Comparison of ENCODE assay signal across 22 cellular contexts in the genomic region with DNA sequence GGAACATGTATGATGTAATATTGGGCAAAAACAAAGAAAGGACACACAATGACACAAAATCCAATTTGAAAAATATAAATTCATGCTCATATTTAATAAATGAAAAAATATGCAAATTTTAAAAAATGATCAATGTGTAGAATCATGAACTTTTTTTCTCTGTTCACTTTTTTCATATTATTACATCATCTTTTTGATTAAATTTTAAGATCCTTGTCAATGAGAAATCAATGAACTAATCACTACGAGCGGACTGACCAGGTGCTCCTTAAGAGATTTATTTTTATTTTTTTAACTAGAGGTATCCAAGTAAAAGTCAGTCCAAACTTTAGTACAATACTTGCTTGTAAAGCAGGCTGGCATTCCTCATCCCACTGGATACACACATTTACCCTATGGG.
"Had no signal": no experiment of that assay in that cellular context is flagged by ENCODE, and none has a peak within 500 bp of the region (broad histone marks: within the 10 kb centered on the region; RNA-seq: fewer than 3 reads in every experiment).

No MANE protein-coding gene starts in this region.

- H3K4me3 Mint-ChIP-seq: dendritic cell treated with granulocyte-macrophage colony-stimulating factor and Interleukin-4, amounts not matched to agents 40 ng/mL and 50 ng/mL, for 4 days; mesothelial cell of epicardium had no signal

- ATAC-seq: foreskin keratinocyte, gastrocnemius medialis, heart right ventricle, left cardiac atrium, left lung, left ventricle myocardium superior, lower lobe of right lung, mucosa of descending colon had no signal

- H3K4me1 ChIP-seq: colonic mucosa, lower lobe of right lung had no signal

- FAIRE-seq: endothelial cell of umbilical vein, islet of Langerhans, keratinocyte had no signal

- H3K27ac ChIP-seq: colonic mucosa, esophagus muscularis mucosa, foreskin keratinocyte, gastrocnemius medialis, heart right ventricle, left lung, lower lobe of right lung had no signal

- DNase-seq: colonic mucosa; cortex of kidney; effector CD8-positive, alpha-beta T cell; foreskin keratinocyte; gastrocnemius medialis; glutamatergic neuron; head of caudate nucleus; heart right ventricle; hippocampal formation; left cardiac atrium; left lung; left ventricle myocardium superior; lower lobe of right lung; mesenchymal stem cell; mucosa of descending colon; naive B cell had no signal

- H3K4me1 Mint-ChIP-seq: mesothelial cell of epicardium had no signal

- H3K27ac Mint-ChIP-seq: dendritic cell treated with granulocyte-macrophage colony-stimulating factor and Interleukin-4, amounts not matched to agents 40 ng/mL and 50 ng/mL, for 4 days; mesothelial cell of epicardium had no signal

- H3K9me3 ChIP-seq: colonic mucosa, esophagus muscularis mucosa, gastrocnemius medialis, heart right ventricle, left lung, lower lobe of right lung, mucosa of descending colon had no signal

- H3K4me3 ChIP-seq: colonic mucosa, esophagus muscularis mucosa, gastrocnemius medialis, heart right ventricle, left lung, lower lobe of right lung, mucosa of descending colon had no signal

- H3K27me3 ChIP-seq: colonic mucosa, esophagus muscularis mucosa, foreskin keratinocyte, gastrocnemius medialis, heart right ventricle, left lung had no signal

- H3K9me3 Mint-ChIP-seq: dendritic cell treated with granulocyte-macrophage colony-stimulating factor and Interleukin-4, amounts not matched to agents 40 ng/mL and 50 ng/mL, for 4 days; mesothelial cell of epicardium; naive B cell had no signal
